Comparison of ENCODE assay signal across 23 cellular contexts in the genomic region with DNA sequence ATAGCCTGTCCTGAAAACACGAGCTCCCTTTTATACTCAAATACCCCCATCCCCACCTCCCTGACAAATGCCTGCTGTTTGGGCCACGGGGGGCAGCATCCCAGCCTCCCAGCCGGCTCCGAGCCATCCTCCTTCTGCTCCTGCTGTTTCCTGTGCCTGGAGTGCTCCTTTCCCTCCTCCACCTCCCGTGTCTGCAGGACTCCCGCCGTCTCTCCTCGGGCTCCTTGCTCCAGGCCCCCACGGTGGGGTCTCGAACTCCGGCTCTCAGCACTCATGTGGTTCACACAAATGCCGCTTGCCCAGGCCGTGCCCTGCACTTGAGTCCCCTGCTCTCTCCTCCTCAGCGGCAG. TPM values are rescaled to one million over a fixed set of nuclear protein-coding genes. Genes with fewer than 3 reads are reported as not detected.
"Had no signal": no experiment of that assay in that cellular context is flagged by ENCODE, and none has a peak within 500 bp of the region (broad histone marks: within the 10 kb centered on the region; RNA-seq: fewer than 3 reads in every experiment).

No MANE protein-coding gene starts in this region.

- FAIRE-seq: astrocyte, colon, endothelial cell of umbilical vein, frontal cortex had no signal

- H3K27me3 ChIP-seq: upper lobe of left lung had no signal

- H3K4me1 Mint-ChIP-seq: activated B cell treated with CpG ODN at 0.5 μM for 24 hours, memory B cell had no signal

- H3K27ac Mint-ChIP-seq: activated B cell treated with CpG ODN at 0.5 μM for 24 hours; activated CD4-positive, alpha-beta memory T cell treated with anti-CD3 and anti-CD28 coated beads for 36 hours; activated naive CD4-positive, alpha-beta T cell treated with anti-CD3 and anti-CD28 coated beads, Interleukin-2, amount 50 U/mL, for 72 hours; effector memory CD8-positive, alpha-beta T cell; memory B cell; nephron progenitor cell; progenitor cell of endocrine pancreas had no signal

- H3K36me3 ChIP-seq: thoracic aorta, upper lobe of left lung had no signal

- H3K36me3 Mint-ChIP-seq: activated CD4-positive, alpha-beta memory T cell treated with anti-CD3 and anti-CD28 coated beads for 36 hours; activated naive CD4-positive, alpha-beta T cell treated with anti-CD3 and anti-CD28 coated beads, Interleukin-2, amount 50 U/mL, for 72 hours; memory B cell had no signal

- H3K9me3 Mint-ChIP-seq: activated B cell treated with CpG ODN at 0.5 μM for 24 hours; activated CD4-positive, alpha-beta memory T cell treated with anti-CD3 and anti-CD28 coated beads for 36 hours; activated naive CD4-positive, alpha-beta T cell treated with anti-CD3 and anti-CD28 coated beads, Interleukin-2, amount 50 U/mL, for 72 hours; effector memory CD8-positive, alpha-beta T cell; memory B cell; nephron progenitor cell had no signal

- H3K27ac ChIP-seq: thoracic aorta, upper lobe of left lung had no signal

- ATAC-seq: activated naive CD4-positive, alpha-beta T cell treated with anti-CD3 and anti-CD28 coated beads, Interleukin-2, amount 50 U/mL, for 72 hours; effector memory CD8-positive, alpha-beta T cell; esophagus mucosa; mucosa of descending colon had no signal

- H3K9me3 ChIP-seq: mucosa of descending colon, thoracic aorta, upper lobe of left lung had no signal

- H3K4me3 ChIP-seq: mucosa of descending colon, thoracic aorta, upper lobe of left lung had no signal

- H3K27me3 Mint-ChIP-seq: activated CD4-positive, alpha-beta memory T cell treated with anti-CD3 and anti-CD28 coated beads for 36 hours; effector memory CD8-positive, alpha-beta T cell had no signal

- DNase-seq: activated B cell treated with CpG ODN at 0.5 μM for 24 hours; activated CD4-positive, alpha-beta memory T cell treated with anti-CD3 and anti-CD28 coated beads for 36 hours; activated CD4-positive, alpha-beta T cell treated with anti-CD3 and anti-CD28 coated beads for 4 hours; central memory CD4-positive, alpha-beta T cell; effector memory CD8-positive, alpha-beta T cell; hippocampal formation; mucosa of descending colon; nephron progenitor cell; retina; stimulated activated CD4-positive, alpha-beta T cell treated with anti-CD3 and anti-CD28 coated beads, Interleukin-4, amount 100 ng/mL, for 1 hour; stimulated activated naive CD4-positive, alpha-beta T cell; T-helper 1 cell; T1000; upper lobe of left lung had no signal

- H3K4me3 Mint-ChIP-seq: activated B cell treated with CpG ODN at 0.5 μM for 24 hours; activated CD4-positive, alpha-beta memory T cell treated with anti-CD3 and anti-CD28 coated beads for 36 hours; memory B cell; nephron progenitor cell had no signal

RNA-seq across cellular contexts. Expression of gene PXDN, which starts 52.2 kb away (rescaled TPM):
- total RNA-seq: activated CD4-positive, alpha-beta memory T cell treated with anti-CD3 and anti-CD28 coated beads for 36 hours had no signal
